ENCODE assay signal across 1 cellular context in genomic region chr16:21638573-21638975, GRCh38.
A peak's percentile ranks its signal among the peaks of the same experiment; 100 is the strongest.
TF ChIP-seq lines count a peak whose summit lies in the region.

No MANE protein-coding gene starts in this region.

TF ChIP-seq in HepG2, 621 proteins besides CTCF, POLR2A, EP300 and RAD21 (continues in another document):
- TF ChIP-seq NR2F2 (IDR thresholded peaks at IDR 0.05; ENCODE audit: borderline replicate concordance, low read depth): peak; percentile 74
- TF ChIP-seq DPF2 (CRISPR knock-in tag; IDR thresholded peaks at IDR 0.05; ENCODE audit: borderline replicate concordance, low read depth): peak; percentile 59; the same call in 1 of the 2 replicates
- TF ChIP-seq ZNF609 (CRISPR knock-in tag; IDR thresholded peaks at IDR 0.05; ENCODE audit: borderline replicate concordance): peak; percentile 96
- TF ChIP-seq MIER3 (CRISPR knock-in tag; IDR thresholded peaks at IDR 0.05; ENCODE audit: borderline replicate concordance): peak; percentile 88
- peak; percentile 97 for TF ChIP-seq ZBTB20 (CRISPR knock-in tag; IDR thresholded peaks at IDR 0.05; ENCODE audit: borderline replicate concordance, low read depth)
- TF ChIP-seq SALL1 (CRISPR knock-in tag; IDR thresholded peaks at IDR 0.05): peak; percentile 43; the same call in 1 of the 2 replicates
- TF ChIP-seq CREB1 (IDR thresholded peaks at IDR 0.05): no peak
- peak; percentile 72 for TF ChIP-seq CREB1 (CRISPR knock-in tag; IDR thresholded peaks at IDR 0.05)
- no peak for TF ChIP-seq ZNF720 (CRISPR knock-in tag; IDR thresholded peaks at IDR 0.05)
- peak; percentile 74; the same call in 1 of the 2 replicates for TF ChIP-seq ZNF878 (CRISPR knock-in tag; IDR thresholded peaks at IDR 0.05)
- no peak for TF ChIP-seq ARNTL (CRISPR knock-in tag; IDR thresholded peaks at IDR 0.05)
- peak; percentile 50; the same call in 1 of the 2 replicates for TF ChIP-seq HOXA3 (CRISPR knock-in tag; IDR thresholded peaks at IDR 0.05)
- TF ChIP-seq, protein P1, sequence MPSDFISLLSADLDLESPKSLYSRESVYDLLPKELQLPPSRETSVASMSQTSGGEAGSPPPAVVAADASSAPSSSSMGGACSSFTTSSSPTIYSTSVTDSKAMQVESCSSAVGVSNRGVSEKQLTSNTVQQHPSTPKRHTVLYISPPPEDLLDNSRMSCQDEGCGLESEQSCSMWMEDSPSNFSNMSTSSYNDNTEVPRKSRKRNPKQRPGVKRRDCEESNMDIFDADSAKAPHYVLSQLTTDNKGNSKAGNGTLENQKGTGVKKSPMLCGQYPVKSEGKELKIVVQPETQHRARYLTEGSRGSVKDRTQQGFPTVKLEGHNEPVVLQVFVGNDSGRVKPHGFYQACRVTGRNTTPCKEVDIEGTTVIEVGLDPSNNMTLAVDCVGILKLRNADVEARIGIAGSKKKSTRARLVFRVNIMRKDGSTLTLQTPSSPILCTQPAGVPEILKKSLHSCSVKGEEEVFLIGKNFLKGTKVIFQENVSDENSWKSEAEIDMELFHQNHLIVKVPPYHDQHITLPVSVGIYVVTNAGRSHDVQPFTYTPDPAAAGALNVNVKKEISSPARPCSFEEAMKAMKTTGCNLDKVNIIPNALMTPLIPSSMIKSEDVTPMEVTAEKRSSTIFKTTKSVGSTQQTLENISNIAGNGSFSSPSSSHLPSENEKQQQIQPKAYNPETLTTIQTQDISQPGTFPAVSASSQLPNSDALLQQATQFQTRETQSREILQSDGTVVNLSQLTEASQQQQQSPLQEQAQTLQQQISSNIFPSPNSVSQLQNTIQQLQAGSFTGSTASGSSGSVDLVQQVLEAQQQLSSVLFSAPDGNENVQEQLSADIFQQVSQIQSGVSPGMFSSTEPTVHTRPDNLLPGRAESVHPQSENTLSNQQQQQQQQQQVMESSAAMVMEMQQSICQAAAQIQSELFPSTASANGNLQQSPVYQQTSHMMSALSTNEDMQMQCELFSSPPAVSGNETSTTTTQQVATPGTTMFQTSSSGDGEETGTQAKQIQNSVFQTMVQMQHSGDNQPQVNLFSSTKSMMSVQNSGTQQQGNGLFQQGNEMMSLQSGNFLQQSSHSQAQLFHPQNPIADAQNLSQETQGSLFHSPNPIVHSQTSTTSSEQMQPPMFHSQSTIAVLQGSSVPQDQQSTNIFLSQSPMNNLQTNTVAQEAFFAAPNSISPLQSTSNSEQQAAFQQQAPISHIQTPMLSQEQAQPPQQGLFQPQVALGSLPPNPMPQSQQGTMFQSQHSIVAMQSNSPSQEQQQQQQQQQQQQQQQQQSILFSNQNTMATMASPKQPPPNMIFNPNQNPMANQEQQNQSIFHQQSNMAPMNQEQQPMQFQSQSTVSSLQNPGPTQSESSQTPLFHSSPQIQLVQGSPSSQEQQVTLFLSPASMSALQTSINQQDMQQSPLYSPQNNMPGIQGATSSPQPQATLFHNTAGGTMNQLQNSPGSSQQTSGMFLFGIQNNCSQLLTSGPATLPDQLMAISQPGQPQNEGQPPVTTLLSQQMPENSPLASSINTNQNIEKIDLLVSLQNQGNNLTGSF (CRISPR knock-in tag; IDR thresholded peaks at IDR 0.05): no peak
- TF ChIP-seq, protein P2, sequence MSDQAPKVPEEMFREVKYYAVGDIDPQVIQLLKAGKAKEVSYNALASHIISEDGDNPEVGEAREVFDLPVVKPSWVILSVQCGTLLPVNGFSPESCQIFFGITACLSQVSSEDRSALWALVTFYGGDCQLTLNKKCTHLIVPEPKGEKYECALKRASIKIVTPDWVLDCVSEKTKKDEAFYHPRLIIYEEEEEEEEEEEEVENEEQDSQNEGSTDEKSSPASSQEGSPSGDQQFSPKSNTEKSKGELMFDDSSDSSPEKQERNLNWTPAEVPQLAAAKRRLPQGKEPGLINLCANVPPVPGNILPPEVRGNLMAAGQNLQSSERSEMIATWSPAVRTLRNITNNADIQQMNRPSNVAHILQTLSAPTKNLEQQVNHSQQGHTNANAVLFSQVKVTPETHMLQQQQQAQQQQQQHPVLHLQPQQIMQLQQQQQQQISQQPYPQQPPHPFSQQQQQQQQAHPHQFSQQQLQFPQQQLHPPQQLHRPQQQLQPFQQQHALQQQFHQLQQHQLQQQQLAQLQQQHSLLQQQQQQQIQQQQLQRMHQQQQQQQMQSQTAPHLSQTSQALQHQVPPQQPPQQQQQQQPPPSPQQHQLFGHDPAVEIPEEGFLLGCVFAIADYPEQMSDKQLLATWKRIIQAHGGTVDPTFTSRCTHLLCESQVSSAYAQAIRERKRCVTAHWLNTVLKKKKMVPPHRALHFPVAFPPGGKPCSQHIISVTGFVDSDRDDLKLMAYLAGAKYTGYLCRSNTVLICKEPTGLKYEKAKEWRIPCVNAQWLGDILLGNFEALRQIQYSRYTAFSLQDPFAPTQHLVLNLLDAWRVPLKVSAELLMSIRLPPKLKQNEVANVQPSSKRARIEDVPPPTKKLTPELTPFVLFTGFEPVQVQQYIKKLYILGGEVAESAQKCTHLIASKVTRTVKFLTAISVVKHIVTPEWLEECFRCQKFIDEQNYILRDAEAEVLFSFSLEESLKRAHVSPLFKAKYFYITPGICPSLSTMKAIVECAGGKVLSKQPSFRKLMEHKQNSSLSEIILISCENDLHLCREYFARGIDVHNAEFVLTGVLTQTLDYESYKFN (CRISPR knock-in tag; conservative IDR thresholded peaks at IDR 0.05): peak; percentile 67; the same call in 1 of the 2 replicates
- no peak; the same call in 1 of the 2 replicates for TF ChIP-seq ZNF670 (CRISPR knock-in tag; IDR thresholded peaks at IDR 0.05; ENCODE audit: borderline replicate concordance)
- TF ChIP-seq TCF7 (IDR thresholded peaks at IDR 0.05; ENCODE audit: low read depth): peak; percentile 93
- TF ChIP-seq GFI1 (CRISPR knock-in tag; IDR thresholded peaks at IDR 0.05; ENCODE audit: borderline replicate concordance): peak; percentile 84
- peak; percentile 17; the same call in 1 of the 2 replicates for TF ChIP-seq SRF (IDR thresholded peaks at IDR 0.05; ENCODE audit: low read depth, low read length)
- 0 out of 2 replicates have a peak, but pooled peaks have one; percentile 14 for TF ChIP-seq ZNF652 (CRISPR knock-in tag; IDR thresholded peaks at IDR 0.05; ENCODE audit: borderline replicate concordance, low read depth)
- TF ChIP-seq NFKBIZ (CRISPR knock-in tag; IDR thresholded peaks at IDR 0.05): peak; percentile 64; the same call in 1 of the 2 replicates
- TF ChIP-seq KAT8 (CRISPR knock-in tag; IDR thresholded peaks at IDR 0.05): peak; percentile 58; the same call in 1 of the 2 replicates
- peak; percentile 66 for TF ChIP-seq RBM22 (optimal IDR thresholded peaks at IDR 0.05; ENCODE audit: low read length)
- no peak for TF ChIP-seq NR2C2 (CRISPR knock-in tag; IDR thresholded peaks at IDR 0.05; ENCODE audit: borderline replicate concordance)
- peak; percentile 84 for TF ChIP-seq CBX5 (CRISPR knock-in tag; IDR thresholded peaks at IDR 0.05; ENCODE audit: borderline replicate concordance)
- peak; percentile 79 for TF ChIP-seq SAP130 (CRISPR knock-in tag; IDR thresholded peaks at IDR 0.05; ENCODE audit: low read depth)
- peak; percentile 98 for TF ChIP-seq HOMEZ (CRISPR knock-in tag; IDR thresholded peaks at IDR 0.05; ENCODE audit: low read depth)
- TF ChIP-seq ARHGAP35 (CRISPR knock-in tag; IDR thresholded peaks at IDR 0.05; ENCODE audit: borderline replicate concordance): no peak
- no peak for TF ChIP-seq ZC3H4 (CRISPR knock-in tag; IDR thresholded peaks at IDR 0.05; ENCODE audit: borderline replicate concordance)
- no peak for TF ChIP-seq NRL (CRISPR knock-in tag; IDR thresholded peaks at IDR 0.05; ENCODE audit: borderline replicate concordance)
- TF ChIP-seq, protein P3, sequence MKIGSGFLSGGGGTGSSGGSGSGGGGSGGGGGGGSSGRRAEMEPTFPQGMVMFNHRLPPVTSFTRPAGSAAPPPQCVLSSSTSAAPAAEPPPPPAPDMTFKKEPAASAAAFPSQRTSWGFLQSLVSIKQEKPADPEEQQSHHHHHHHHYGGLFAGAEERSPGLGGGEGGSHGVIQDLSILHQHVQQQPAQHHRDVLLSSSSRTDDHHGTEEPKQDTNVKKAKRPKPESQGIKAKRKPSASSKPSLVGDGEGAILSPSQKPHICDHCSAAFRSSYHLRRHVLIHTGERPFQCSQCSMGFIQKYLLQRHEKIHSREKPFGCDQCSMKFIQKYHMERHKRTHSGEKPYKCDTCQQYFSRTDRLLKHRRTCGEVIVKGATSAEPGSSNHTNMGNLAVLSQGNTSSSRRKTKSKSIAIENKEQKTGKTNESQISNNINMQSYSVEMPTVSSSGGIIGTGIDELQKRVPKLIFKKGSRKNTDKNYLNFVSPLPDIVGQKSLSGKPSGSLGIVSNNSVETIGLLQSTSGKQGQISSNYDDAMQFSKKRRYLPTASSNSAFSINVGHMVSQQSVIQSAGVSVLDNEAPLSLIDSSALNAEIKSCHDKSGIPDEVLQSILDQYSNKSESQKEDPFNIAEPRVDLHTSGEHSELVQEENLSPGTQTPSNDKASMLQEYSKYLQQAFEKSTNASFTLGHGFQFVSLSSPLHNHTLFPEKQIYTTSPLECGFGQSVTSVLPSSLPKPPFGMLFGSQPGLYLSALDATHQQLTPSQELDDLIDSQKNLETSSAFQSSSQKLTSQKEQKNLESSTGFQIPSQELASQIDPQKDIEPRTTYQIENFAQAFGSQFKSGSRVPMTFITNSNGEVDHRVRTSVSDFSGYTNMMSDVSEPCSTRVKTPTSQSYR (CRISPR knock-in tag; IDR thresholded peaks at IDR 0.05; ENCODE audit: borderline replicate concordance): peak; percentile 96
- peak; percentile 78 for TF ChIP-seq NCOA2 (CRISPR knock-in tag; IDR thresholded peaks at IDR 0.05)
- TF ChIP-seq XRCC5 (optimal IDR thresholded peaks at IDR 0.05; ENCODE audit: low read length): peak; percentile 74
- peak; percentile 94 for TF ChIP-seq FOSL2 (CRISPR knock-in tag; IDR thresholded peaks at IDR 0.05)
- peak; percentile 64; the same call in 1 of the 2 replicates for TF ChIP-seq MAX (IDR thresholded peaks at IDR 0.05)
- 0 out of 2 replicates have a peak, but pooled peaks have one; percentile 72 for TF ChIP-seq ZNF557 (CRISPR knock-in tag; IDR thresholded peaks at IDR 0.05)
- TF ChIP-seq, protein P4, sequence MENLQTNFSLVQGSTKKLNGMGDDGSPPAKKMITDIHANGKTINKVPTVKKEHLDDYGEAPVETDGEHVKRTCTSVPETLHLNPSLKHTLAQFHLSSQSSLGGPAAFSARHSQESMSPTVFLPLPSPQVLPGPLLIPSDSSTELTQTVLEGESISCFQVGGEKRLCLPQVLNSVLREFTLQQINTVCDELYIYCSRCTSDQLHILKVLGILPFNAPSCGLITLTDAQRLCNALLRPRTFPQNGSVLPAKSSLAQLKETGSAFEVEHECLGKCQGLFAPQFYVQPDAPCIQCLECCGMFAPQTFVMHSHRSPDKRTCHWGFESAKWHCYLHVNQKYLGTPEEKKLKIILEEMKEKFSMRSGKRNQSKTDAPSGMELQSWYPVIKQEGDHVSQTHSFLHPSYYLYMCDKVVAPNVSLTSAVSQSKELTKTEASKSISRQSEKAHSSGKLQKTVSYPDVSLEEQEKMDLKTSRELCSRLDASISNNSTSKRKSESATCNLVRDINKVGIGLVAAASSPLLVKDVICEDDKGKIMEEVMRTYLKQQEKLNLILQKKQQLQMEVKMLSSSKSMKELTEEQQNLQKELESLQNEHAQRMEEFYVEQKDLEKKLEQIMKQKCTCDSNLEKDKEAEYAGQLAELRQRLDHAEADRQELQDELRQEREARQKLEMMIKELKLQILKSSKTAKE (CRISPR knock-in tag; IDR thresholded peaks at IDR 0.05; ENCODE audit: borderline replicate concordance): peak; percentile 56; the same call in 1 of the 2 replicates
- TF ChIP-seq HNF4G (IDR thresholded peaks at IDR 0.05; ENCODE audit: borderline replicate concordance, low read depth, low read length): peak; percentile 60; the same call in 1 of the 2 replicates
- no peak for TF ChIP-seq HNF4G (CRISPR knock-in tag; IDR thresholded peaks at IDR 0.05; ENCODE audit: borderline replicate concordance, low read depth)
- 0 out of 2 replicates have a peak, but pooled peaks have one; percentile 13 for TF ChIP-seq ZNF317 (CRISPR knock-in tag; IDR thresholded peaks at IDR 0.05)
